ENCODE assay signal across 9 cellular contexts in the genomic region with DNA sequence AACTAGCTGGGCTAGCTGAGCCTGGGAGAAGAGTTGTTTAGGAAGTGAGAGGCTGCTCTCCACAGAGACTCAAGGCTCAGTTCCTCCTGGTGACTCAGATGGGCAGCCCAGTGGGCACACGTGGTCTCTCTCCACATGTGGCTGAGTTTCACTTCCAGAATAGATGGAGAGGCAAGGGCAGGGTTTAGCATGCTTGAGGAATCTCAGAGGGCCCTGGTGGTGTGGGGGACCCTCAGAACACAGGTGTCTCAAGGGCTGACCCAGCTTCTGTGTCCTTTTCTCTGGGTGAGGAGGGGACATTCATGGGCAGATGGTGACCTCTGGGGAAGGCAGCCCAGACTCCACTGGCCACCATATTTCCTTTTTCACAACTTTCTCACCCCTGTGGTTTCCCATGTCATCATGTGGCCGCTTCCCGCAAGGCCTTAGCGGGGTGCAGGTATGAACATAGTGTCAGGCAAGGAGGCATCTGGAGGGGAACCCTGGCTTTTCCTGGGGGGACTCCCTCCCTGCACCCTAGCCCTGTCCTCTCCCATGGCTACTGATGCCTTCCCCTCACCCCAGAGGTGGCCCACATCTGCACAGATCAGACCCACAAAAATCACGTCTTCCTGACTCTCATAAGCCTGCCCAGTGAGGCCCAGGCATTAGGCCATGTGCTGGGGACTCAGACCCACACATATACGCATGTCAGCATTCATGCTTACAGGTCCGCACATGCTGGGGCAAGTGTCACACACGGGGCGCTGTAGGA. TPM values are rescaled to one million over a fixed set of nuclear protein-coding genes. Genes with fewer than 3 reads are reported as not detected.
A peak's percentile ranks its signal among the peaks of the same experiment; 100 is the strongest.
DNase-seq lines count a peak whose midpoint lies in the region; ATAC-seq, FAIRE-seq and TF ChIP-seq lines count a peak whose summit lies in the region.
"Had no signal": no experiment of that assay in that cellular context is flagged by ENCODE, and none has a peak within 500 bp of the region (broad histone marks: within the 10 kb centered on the region; RNA-seq: fewer than 3 reads in every experiment).

No MANE protein-coding gene starts in this region.

- H3K36me3 ChIP-seq in neuronal stem cell (replicated peaks in 1 of 2; ENCODE audit: control insufficient read depth in 2 of 2, insufficient read depth in 2 of 2, low read length in 2 of 2): peaks cover 14 to 18% of the 10 kb centered on the region in 2 donors
- H3K36me3 ChIP-seq in left ventricle myocardium inferior: peaks cover 38% of the 10 kb centered on the region
- H3K36me3 ChIP-seq in psoas muscle (ENCODE audit: insufficient read depth in 1 of 2, low read depth in 1 of 2): peaks cover 0 to 42% of the 10 kb centered on the region in 2 donors
- peaks cover 0 to 26% of the 10 kb centered on the region in 2 donors for H3K36me3 ChIP-seq in vagina

- TF ChIP-seq POLR2A in A549 (IDR thresholded peaks at IDR 0.05; ENCODE audit: low read length) (no peak), vagina (IDR thresholded peaks at IDR 0.05) (no peak)

- no peak overlapping the region for H3K18ac ChIP-seq in neuronal stem cell (ENCODE audit: low read length)

- H2AFZ ChIP-seq in neuronal stem cell (ENCODE audit: low read length): no peak overlapping the region

- no peak overlapping the region for H4K91ac ChIP-seq in neuronal stem cell (ENCODE audit: low read depth, low read length, poor library complexity)

- 90% methylated on average over 9 of the region's 9 CpGs for WGBS in A549 (ENCODE audit: missing lambda C conversion rate)
- no CpG with 5 or more reads among the region's 9 CpGs for WGBS in neuronal stem cell (ENCODE audit: extremely low coverage in 2 of 2, insufficient read length in 2 of 2, insufficient replicate concordance in 1 of 2), 2 donors
- 80 to 81% (median 80%) methylated on average over 9 of the region's 9 CpGs for WGBS in psoas muscle, 3 donors

- peak overlapping the region; percentile 45 for H3K4me3 Mint-ChIP-seq in activated B cell treated with CpG ODN at 0.5 μM for 24 hours

- H3K27me3 ChIP-seq in neuronal stem cell (ENCODE audit: control insufficient read depth in 3 of 3, insufficient read depth in 3 of 3, low read depth in 1 of 3, low read length in 3 of 3) (peaks cover 0 to under 1% (median 0%) of the 10 kb centered on the region in 3 experiments), left ventricle myocardium inferior (ENCODE audit: low read depth) (no peaks in the 10 kb centered on the region), psoas muscle (ENCODE audit: insufficient read depth in 3 of 3, low read length in 2 of 3) (no peaks in the 10 kb centered on the region), vagina (no peaks in the 10 kb centered on the region)

- H3K79me1 ChIP-seq in neuronal stem cell (ENCODE audit: low read depth, low read length): peaks cover 4% of the 10 kb centered on the region

- peaks cover 50% of the 10 kb centered on the region for H3K36me3 Mint-ChIP-seq in activated B cell treated with CpG ODN at 0.5 μM for 24 hours (ENCODE audit: low read depth)

- TF ChIP-seq CTCF in A549 (IDR thresholded peaks at IDR 0.05) (no peak), activated B cell treated with CpG ODN at 0.5 μM for 24 hours (IDR thresholded peaks at IDR 0.05) (no peak), left ventricle myocardium inferior (IDR thresholded peaks at IDR 0.05; ENCODE audit: borderline replicate concordance) (no peak), psoas muscle (IDR thresholded peaks at IDR 0.05) (no peak), vagina (IDR thresholded peaks at IDR 0.05) (no peak)

- no peak overlapping the region for H3K9ac ChIP-seq in neuronal stem cell (ENCODE audit: low read depth, low read length, poor library complexity)

- H2AK5ac ChIP-seq in neuronal stem cell (ENCODE audit: low read depth, low read length): no peak overlapping the region

- TF ChIP-seq RAD21 in A549 (conservative IDR thresholded peaks at IDR 0.05 in 1 of 2, IDR thresholded peaks at IDR 0.05 in 1 of 2): no peak

- H3K9me3 Mint-ChIP-seq in activated B cell treated with CpG ODN at 0.5 μM for 24 hours: no peaks in the 10 kb centered on the region

- H3K27ac ChIP-seq in A549: no peak overlapping the region
- no peak overlapping the region for H3K27ac ChIP-seq in neuronal stem cell (replicated peaks; ENCODE audit: low read length)
- no peak overlapping the region for H3K27ac ChIP-seq in left ventricle myocardium inferior (replicated peaks)
- no peak overlapping the region for H3K27ac ChIP-seq in psoas muscle
- H3K27ac ChIP-seq in vagina: no peak overlapping the region

- no peaks in the 10 kb centered on the region for H3K27me3 Mint-ChIP-seq in activated B cell treated with CpG ODN at 0.5 μM for 24 hours

- no peak for TF ChIP-seq EP300 in A549 (IDR thresholded peaks at IDR 0.05)

- no peak for FAIRE-seq in A549 (lab: Jason Lieb, UNC)

- CTCF ChIA-PET in A549 (lab: Yijun Ruan, JAX): interaction anchor here (0.7 to 17.9 kb wide), 9 partner anchors 14 to 310 kb away, joined by 3 to 327 read pairs (median 4); a partner anchor contains a TSS
- CTCF ChIA-PET in activated B cell treated with CpG ODN at 0.5 μM for 24 hours (lab: Charles Lee): interaction anchor here (0.7 to 12.4 kb wide), 10 partner anchors 13 to 180 kb away, joined by 3 to 108 read pairs (median 4); a partner anchor contains a TSS

- POLR2A ChIA-PET in A549 (lab: Yijun Ruan, JAX) (no interaction called here), activated B cell treated with CpG ODN at 0.5 μM for 24 hours (lab: Charles Lee) (interaction anchor here (0.6 to 8.7 kb wide), 16 partner anchors 15 to 955 kb away, joined by 3 to 241 read pairs (median 8); a partner anchor contains a TSS)

- H3K4ac ChIP-seq in neuronal stem cell (ENCODE audit: low read length): no peak overlapping the region

- no peak overlapping the region for H3K4me3 ChIP-seq in A549
- no peak overlapping the region for H3K4me3 ChIP-seq in neuronal stem cell (ENCODE audit: low read length in 2 of 2)
- H3K4me3 ChIP-seq in left ventricle myocardium inferior: no peak overlapping the region
- no peak overlapping the region for H3K4me3 ChIP-seq in psoas muscle
- no peak overlapping the region for H3K4me3 ChIP-seq in vagina

- peak overlapping the region; percentile 47 for H2BK5ac ChIP-seq in neuronal stem cell (ENCODE audit: low read length)

- no peaks in the 10 kb centered on the region for H3K9me3 ChIP-seq in A549
- peaks cover 0 to 1% of the 10 kb centered on the region in 2 donors for H3K9me3 ChIP-seq in neuronal stem cell (replicated peaks in 1 of 2; ENCODE audit: control insufficient read depth in 2 of 2, insufficient read depth in 1 of 2, low read depth in 1 of 2, low read length in 2 of 2)
- no peaks in the 10 kb centered on the region for H3K9me3 ChIP-seq in left ventricle myocardium inferior (replicated peaks)
- H3K9me3 ChIP-seq in psoas muscle: no peaks in the 10 kb centered on the region
- no peaks in the 10 kb centered on the region for H3K9me3 ChIP-seq in vagina

- no peak overlapping the region for H2BK15ac ChIP-seq in neuronal stem cell (ENCODE audit: low read length)

- no peak for DNase-seq in A549 (ENCODE audit: low read depth in 1 of 2, low spot score in 1 of 2)
- DNase-seq in activated B cell treated with CpG ODN at 0.5 μM for 24 hours: peak; percentile 72
- DNase-seq in neuronal stem cell (ENCODE audit: low spot score): no peak
- DNase-seq in left ventricle myocardium inferior: no peak
- DNase-seq in psoas muscle: no peak
- no peak for DNase-seq in vagina (ENCODE audit: extremely low spot score in 2 of 2)
- DNase-seq: DND-41 had no signal

- H3K23ac ChIP-seq in neuronal stem cell (ENCODE audit: low read depth, low read length, poor library complexity): no peak overlapping the region

- H2BK12ac ChIP-seq in neuronal stem cell (ENCODE audit: low read length): no peak overlapping the region

- H3K4me2 ChIP-seq in A549: no peak overlapping the region
- H3K4me2 ChIP-seq in neuronal stem cell (ENCODE audit: insufficient read depth, low read length, poor library complexity, severe bottlenecking): no peak overlapping the region

- H2BK120ac ChIP-seq in neuronal stem cell (ENCODE audit: low read depth, low read length): no peak overlapping the region

- intact Hi-C loops in activated B cell treated with CpG ODN at 0.5 μM for 24 hours (cut with micrococcal nuclease): loop anchor here (1.0 to 10.0 kb wide), 6 partner anchors 23 to 966 kb away; a partner anchor contains a TSS
- intact Hi-C loops in left ventricle myocardium inferior (cut with micrococcal nuclease): no loop called here
- intact Hi-C loops in psoas muscle (cut with DNase I): loop anchor here (5.0 kb wide), 3 partner anchors 136 to 206 kb away; a partner anchor contains a TSS
- intact Hi-C loops in vagina (cut with DNase I): no loop called here

- H3K14ac ChIP-seq in neuronal stem cell (ENCODE audit: low read length): no peak overlapping the region

- peak overlapping the region; percentile 89 for H3K27ac Mint-ChIP-seq in activated B cell treated with CpG ODN at 0.5 μM for 24 hours

- peaks cover 71% of the 10 kb centered on the region for H3K4me1 Mint-ChIP-seq in activated B cell treated with CpG ODN at 0.5 μM for 24 hours

- ATAC-seq in A549: no peak
- peak; percentile 28 for ATAC-seq in GM19023 (IDR thresholded peaks at IDR 0.05; ENCODE audit: unreplicated experiment)
- peak; percentile 39 for ATAC-seq in HG03342 (IDR thresholded peaks at IDR 0.05; ENCODE audit: unreplicated experiment)
- ATAC-seq in activated B cell treated with CpG ODN at 0.5 μM for 24 hours (ENCODE audit: low read depth): peak; percentile 69
- ATAC-seq in psoas muscle: no peak

- H3K4me1 ChIP-seq in A549 (peaks cover 9% of the 10 kb centered on the region), neuronal stem cell (ENCODE audit: control insufficient read depth in 2 of 2, insufficient read depth in 1 of 2, low read depth in 1 of 2, low read length in 2 of 2) (peaks cover 3 to 4% of the 10 kb centered on the region in 2 donors), left ventricle myocardium inferior (peaks cover 26% of the 10 kb centered on the region), psoas muscle (peaks cover 5% of the 10 kb centered on the region), vagina (peaks cover 44% of the 10 kb centered on the region)

- no peak overlapping the region for H4K8ac ChIP-seq in neuronal stem cell (ENCODE audit: low read depth, low read length)

RNA-seq across cellular contexts. Expression of a gene that starts 3.3 kb away (rescaled TPM):
- polyA plus RNA-seq in A549 (2011; rRNA removed): 111 and 147 TPM in 2 replicates
- 216 and 242 TPM in 2 replicates for polyA plus RNA-seq in A549 (2012; cell fraction: cytosol; rRNA removed)
- polyA plus RNA-seq in A549 (2012; cell fraction: nucleus; rRNA removed): 645 and 899 TPM in 2 replicates
- 146 to 198 TPM (median 197 TPM) in 3 replicates for polyA plus RNA-seq in A549 (2017; fragmentation: RNase III; extraction: RNeasy Plus Mini Kit Qiagen cat#74134 plus additional on column Dnase treatment)
- 81.3 and 100 TPM in 2 replicates for polyA minus RNA-seq in A549 (2011; rRNA and poly(A)+ RNA removed)
- total RNA-seq in activated B cell treated with CpG ODN at 0.5 μM for 24 hours: 229 and 250 TPM in 2 replicates
- 54.1 TPM for polyA plus RNA-seq in neuronal stem cell (2013, experiment 1 of 2)
- 53.7 TPM for polyA plus RNA-seq in neuronal stem cell (2013, experiment 2 of 2)
- 160 TPM for total RNA-seq in left ventricle myocardium inferior
- total RNA-seq in psoas muscle: 10 to 100 TPM; 37.2 to 61.0 (median 58.6) TPM
- polyA plus RNA-seq in psoas muscle: 10 to 100 TPM; 30.8 to 44.4 (median 31.6) TPM
- total RNA-seq in vagina: 268 TPM

RNA-seq across cellular contexts. Expression of a gene that starts 15.2 kb away (rescaled TPM):
- polyA plus RNA-seq in A549 (2011; rRNA removed) (1.8 and 2.7 TPM in 2 replicates), A549 (2017; fragmentation: RNase III; extraction: RNeasy Plus Mini Kit Qiagen cat#74134 plus additional on column Dnase treatment) (3.0 to 4.2 TPM (median 3.9 TPM) in 3 replicates), psoas muscle (under 1 TPM; 0.06 to 0.23 (median 0.08) TPM)
- polyA plus RNA-seq in A549 (2012; cell fraction: cytosol; rRNA removed): 3.2 and 6.0 TPM in 2 replicates
- 7.2 and 9.5 TPM in 2 replicates for polyA plus RNA-seq in A549 (2012; cell fraction: nucleus; rRNA removed)
- polyA minus RNA-seq in A549 (2011; rRNA and poly(A)+ RNA removed): 1.6 and 3.5 TPM in 2 replicates
- total RNA-seq in activated B cell treated with CpG ODN at 0.5 μM for 24 hours (0.49 and 0.75 TPM in 2 replicates), left ventricle myocardium inferior (0.55 TPM), psoas muscle (under 1 TPM; 0.11 to 0.22 (median 0.20) TPM), vagina (4.2 TPM)
- polyA plus RNA-seq in neuronal stem cell (2013, experiment 1 of 2): 34.5 TPM
- polyA plus RNA-seq in neuronal stem cell (2013, experiment 2 of 2): 33.1 TPM

RNA-seq across cellular contexts. Expression of a gene that starts 23.8 kb away (rescaled TPM):
- 80.9 and 90.1 TPM in 2 replicates for polyA plus RNA-seq in A549 (2011; rRNA removed)
- 288 and 335 TPM in 2 replicates for polyA plus RNA-seq in A549 (2012; cell fraction: cytosol; rRNA removed)
- 507 and 616 TPM in 2 replicates for polyA plus RNA-seq in A549 (2012; cell fraction: nucleus; rRNA removed)
- 147 to 154 TPM (median 150 TPM) in 3 replicates for polyA plus RNA-seq in A549 (2017; fragmentation: RNase III; extraction: RNeasy Plus Mini Kit Qiagen cat#74134 plus additional on column Dnase treatment)
- 62.5 and 70.8 TPM in 2 replicates for polyA minus RNA-seq in A549 (2011; rRNA and poly(A)+ RNA removed)
- 119 and 129 TPM in 2 replicates for total RNA-seq in activated B cell treated with CpG ODN at 0.5 μM for 24 hours
- 84.8 TPM for polyA plus RNA-seq in neuronal stem cell (2013, experiment 1 of 2)
- 84.0 TPM for polyA plus RNA-seq in neuronal stem cell (2013, experiment 2 of 2)
- 46.7 TPM for total RNA-seq in left ventricle myocardium inferior
- 10 to 100 TPM; 36.4 to 57.8 (median 41.0) TPM for total RNA-seq in psoas muscle
- polyA plus RNA-seq in psoas muscle: 10 to 100 TPM; 37.1 to 79.3 (median 42.4) TPM
- 93.1 TPM for total RNA-seq in vagina

RNA-seq across cellular contexts. Expression of a gene that starts 40.0 kb away (rescaled TPM):
- 0.45 and 0.57 TPM in 2 replicates for polyA plus RNA-seq in A549 (2011; rRNA removed)
- polyA plus RNA-seq in A549 (2012; cell fraction: cytosol; rRNA removed): 0.52 and 0.62 TPM in 2 replicates
- 1.4 and 1.8 TPM in 2 replicates for polyA plus RNA-seq in A549 (2012; cell fraction: nucleus; rRNA removed)
- 0.21 to 0.48 TPM (median 0.22 TPM) in 3 replicates for polyA plus RNA-seq in A549 (2017; fragmentation: RNase III; extraction: RNeasy Plus Mini Kit Qiagen cat#74134 plus additional on column Dnase treatment)
- 0.33 and 0.54 TPM in 2 replicates for polyA minus RNA-seq in A549 (2011; rRNA and poly(A)+ RNA removed)
- total RNA-seq in activated B cell treated with CpG ODN at 0.5 μM for 24 hours: 0.07 and 0.17 TPM in 2 replicates
- polyA plus RNA-seq in neuronal stem cell (2013, experiment 1 of 2): 0.25 TPM
- polyA plus RNA-seq in neuronal stem cell (2013, experiment 2 of 2): 0.19 TPM
- total RNA-seq in left ventricle myocardium inferior: 0.41 TPM
- total RNA-seq in psoas muscle: under 1 TPM in 1 of 4 donors, not detected in 3; 0.39 TPM
- polyA plus RNA-seq in psoas muscle: under 1 TPM; 0.09 to 0.21 (median 0.11) TPM
- total RNA-seq in vagina: 2.0 TPM

RNA-seq across cellular contexts. Expression of a gene that starts 41.0 kb away (rescaled TPM):
- polyA plus RNA-seq in A549 (2011; rRNA removed): 1.3 TPM in 2 replicates
- 2.0 and 2.9 TPM in 2 replicates for polyA plus RNA-seq in A549 (2012; cell fraction: cytosol; rRNA removed)
- polyA plus RNA-seq in A549 (2012; cell fraction: nucleus; rRNA removed): 15.6 and 18.3 TPM in 2 replicates
- polyA plus RNA-seq in A549 (2017; fragmentation: RNase III; extraction: RNeasy Plus Mini Kit Qiagen cat#74134 plus additional on column Dnase treatment): 2.2 to 4.4 TPM (median 4.1 TPM) in 3 replicates
- 1.7 and 2.2 TPM in 2 replicates for polyA minus RNA-seq in A549 (2011; rRNA and poly(A)+ RNA removed)
- total RNA-seq in activated B cell treated with CpG ODN at 0.5 μM for 24 hours: not detected in 2 replicates
- 6.4 TPM for polyA plus RNA-seq in neuronal stem cell (2013, experiment 1 of 2)
- polyA plus RNA-seq in neuronal stem cell (2013, experiment 2 of 2): 7.5 TPM
- total RNA-seq in left ventricle myocardium inferior: 0.91 TPM
- under 1 TPM; 0.08 to 0.97 (median 0.23) TPM for total RNA-seq in psoas muscle
- under 1 TPM; 0.13 to 0.69 (median 0.16) TPM for polyA plus RNA-seq in psoas muscle
- total RNA-seq in vagina: 2.0 TPM

Comparison
In these comparisons a context has a peak if more than half of its experiments do, and no peak if none do; other contexts are left out.
1. ATAC-seq: peak in GM19023 (single experiment), HG03342 (single experiment) and activated B cell treated with CpG ODN at 0.5 μM for 24 hours (single experiment); none in A549 (0 of 2) and psoas muscle (0 of 4).
2. intact Hi-C loops: an anchor here in activated B cell treated with CpG ODN at 0.5 μM for 24 hours (1.0 to 10.0 kb wide) and psoas muscle (5.0 kb wide); none called in left ventricle myocardium inferior and vagina.